In the genomic region with DNA sequence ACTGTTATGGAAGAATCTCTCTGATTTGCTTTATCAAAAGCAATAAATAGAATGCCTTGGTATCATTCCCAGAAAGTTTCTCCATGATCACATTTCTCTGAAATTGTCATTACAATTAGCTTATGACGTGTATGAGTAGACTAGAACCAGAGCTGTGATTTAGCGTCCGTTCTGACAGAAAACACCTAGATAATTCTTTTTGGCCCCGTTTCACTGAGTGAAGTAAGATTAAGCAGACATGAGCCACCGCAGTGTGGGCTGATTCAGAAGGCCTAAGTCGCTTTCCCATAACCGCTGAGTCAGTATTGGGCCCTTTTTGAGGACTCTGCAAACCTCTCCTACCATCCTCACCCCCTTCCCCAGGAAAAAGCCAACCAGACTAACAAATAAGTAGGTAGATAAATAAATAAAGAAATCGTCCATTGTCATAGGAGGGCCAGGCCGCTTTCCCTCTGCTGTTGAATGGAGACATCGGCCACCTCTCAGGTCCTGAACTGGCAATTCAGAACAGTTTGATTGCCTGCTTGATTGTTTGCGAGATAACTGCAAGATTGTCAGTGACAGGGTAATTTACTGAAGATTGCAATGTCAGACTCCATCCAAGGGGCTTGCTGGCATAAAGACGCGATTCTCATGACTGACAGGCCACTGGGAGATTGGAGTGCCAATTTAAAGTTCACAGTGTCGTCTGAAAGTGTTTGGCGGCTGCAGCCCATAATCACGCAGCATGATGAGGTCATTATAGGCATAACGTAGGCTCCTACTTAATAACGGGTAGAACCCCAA, we compare ENCODE assay signal across 23 cellular contexts.
"Had no signal": no experiment of that assay in that cellular context is flagged by ENCODE, and none has a peak within 500 bp of the region (broad histone marks: within the 10 kb centered on the region; RNA-seq: fewer than 3 reads in every experiment).

No MANE protein-coding gene starts in this region.

- H3K9me3 Mint-ChIP-seq: activated CD4-positive, alpha-beta memory T cell treated with anti-CD3 and anti-CD28 coated beads for 36 hours; activated naive CD4-positive, alpha-beta T cell treated with anti-CD3 and anti-CD28 coated beads, Interleukin-2, amount 50 U/mL, for 24 hours; activated T-cell treated with anti-CD3 and anti-CD28 coated beads, Interleukin-2, amount 50 U/mL, for 24 hours; dendritic cell treated with granulocyte-macrophage colony-stimulating factor and Interleukin-4, amounts not matched to agents 40 ng/mL and 50 ng/mL, for 4 days; stimulated activated effector memory CD8-positive, alpha-beta T cell treated with anti-CD3 and anti-CD28 coated beads, Interleukin-12 subunit alpha, Interleukin-12 subunit beta, amount 100 ng/mL, for 72 hours had no signal

- H3K4me1 ChIP-seq: gastrocnemius medialis, prostate gland, upper lobe of right lung had no signal

- DNase-seq: activated CD4-positive, alpha-beta memory T cell treated with anti-CD3 and anti-CD28 coated beads for 36 hours; activated CD4-positive, alpha-beta T cell treated with anti-CD3 and anti-CD28 coated beads for 36 hours; activated CD8-positive, alpha-beta memory T cell treated with anti-CD3 and anti-CD28 coated beads, Interleukin-2, amount 10 ng/mL, durations not matched to agents 7 days and 5 days; activated effector memory CD4-positive, alpha-beta T cell treated with anti-CD3 and anti-CD28 coated beads, Interleukin-2, amount 50 U/mL, for 16 hours; activated T-cell treated with anti-CD3 and anti-CD28 coated beads, Interleukin-2, amount 50 U/mL, for 24 hours; amniotic stem cell; brain microvascular endothelial cell; cerebellar nuclear complex; effector memory CD4-positive, alpha-beta T cell; gastrocnemius medialis; naive thymus-derived CD8-positive, alpha-beta T cell; nucleus accumbens; sigmoid colon; stimulated activated CD4-positive, alpha-beta T cell treated with anti-CD3 and anti-CD28 coated beads, Interleukin-12 subunit alpha, Interleukin-12 subunit beta, amount 100 ng/mL, for 4 hours; stimulated activated CD4-positive, alpha-beta T cell treated with anti-CD3 and anti-CD28 coated beads, Interleukin-2, amount 100 ng/mL, for 24 hours; upper lobe of right lung; WERI-Rb-1 had no signal

- H3K27ac Mint-ChIP-seq: activated CD4-positive, alpha-beta memory T cell treated with anti-CD3 and anti-CD28 coated beads for 36 hours; activated CD4-positive, alpha-beta T cell treated with anti-CD3 and anti-CD28 coated beads for 36 hours; activated CD8-positive, alpha-beta memory T cell treated with anti-CD3 and anti-CD28 coated beads, Interleukin-2, amount 10 ng/mL, durations not matched to agents 7 days and 5 days; activated naive CD4-positive, alpha-beta T cell treated with anti-CD3 and anti-CD28 coated beads, Interleukin-2, amount 50 U/mL, for 24 hours; activated T-cell treated with anti-CD3 and anti-CD28 coated beads, Interleukin-2, amount 50 U/mL, for 24 hours; dendritic cell treated with granulocyte-macrophage colony-stimulating factor and Interleukin-4, amounts not matched to agents 40 ng/mL and 50 ng/mL, for 4 days; naive thymus-derived CD8-positive, alpha-beta T cell; stimulated activated effector memory CD8-positive, alpha-beta T cell treated with anti-CD3 and anti-CD28 coated beads, Interleukin-12 subunit alpha, Interleukin-12 subunit beta, amount 100 ng/mL, for 72 hours had no signal

- H3K27me3 ChIP-seq: brain microvascular endothelial cell, gastrocnemius medialis, sigmoid colon, upper lobe of right lung had no signal

- H3K27ac ChIP-seq: brain microvascular endothelial cell, gastrocnemius medialis, prostate gland, sigmoid colon, thoracic aorta, upper lobe of right lung, WERI-Rb-1 had no signal

- H3K27me3 Mint-ChIP-seq: activated CD8-positive, alpha-beta memory T cell treated with anti-CD3 and anti-CD28 coated beads, Interleukin-2, amount 10 ng/mL, durations not matched to agents 7 days and 5 days; dendritic cell treated with granulocyte-macrophage colony-stimulating factor and Interleukin-4, amounts not matched to agents 40 ng/mL and 50 ng/mL, for 4 days had no signal

- H3K9me3 ChIP-seq: gastrocnemius medialis, prostate gland, sigmoid colon, thoracic aorta, upper lobe of right lung had no signal

- H3K4me3 Mint-ChIP-seq: activated CD4-positive, alpha-beta memory T cell treated with anti-CD3 and anti-CD28 coated beads for 36 hours; activated CD4-positive, alpha-beta T cell treated with anti-CD3 and anti-CD28 coated beads for 36 hours; activated CD8-positive, alpha-beta memory T cell treated with anti-CD3 and anti-CD28 coated beads, Interleukin-2, amount 10 ng/mL, durations not matched to agents 7 days and 5 days; activated naive CD4-positive, alpha-beta T cell treated with anti-CD3 and anti-CD28 coated beads, Interleukin-2, amount 50 U/mL, for 24 hours; activated T-cell treated with anti-CD3 and anti-CD28 coated beads, Interleukin-2, amount 50 U/mL, for 24 hours; dendritic cell treated with granulocyte-macrophage colony-stimulating factor and Interleukin-4, amounts not matched to agents 40 ng/mL and 50 ng/mL, for 4 days; naive thymus-derived CD8-positive, alpha-beta T cell; stimulated activated effector memory CD8-positive, alpha-beta T cell treated with anti-CD3 and anti-CD28 coated beads, Interleukin-12 subunit alpha, Interleukin-12 subunit beta, amount 100 ng/mL, for 72 hours had no signal

- H3K4me1 Mint-ChIP-seq: activated CD4-positive, alpha-beta T cell treated with anti-CD3 and anti-CD28 coated beads for 36 hours; activated CD8-positive, alpha-beta memory T cell treated with anti-CD3 and anti-CD28 coated beads, Interleukin-2, amount 10 ng/mL, durations not matched to agents 7 days and 5 days; activated naive CD4-positive, alpha-beta T cell treated with anti-CD3 and anti-CD28 coated beads, Interleukin-2, amount 50 U/mL, for 24 hours; naive thymus-derived CD8-positive, alpha-beta T cell; stimulated activated effector memory CD8-positive, alpha-beta T cell treated with anti-CD3 and anti-CD28 coated beads, Interleukin-12 subunit alpha, Interleukin-12 subunit beta, amount 100 ng/mL, for 72 hours had no signal

- FAIRE-seq: islet of Langerhans had no signal

- H3K36me3 Mint-ChIP-seq: activated CD4-positive, alpha-beta memory T cell treated with anti-CD3 and anti-CD28 coated beads for 36 hours; activated CD8-positive, alpha-beta memory T cell treated with anti-CD3 and anti-CD28 coated beads, Interleukin-2, amount 10 ng/mL, durations not matched to agents 7 days and 5 days; activated naive CD4-positive, alpha-beta T cell treated with anti-CD3 and anti-CD28 coated beads, Interleukin-2, amount 50 U/mL, for 24 hours; naive thymus-derived CD8-positive, alpha-beta T cell; stimulated activated effector memory CD8-positive, alpha-beta T cell treated with anti-CD3 and anti-CD28 coated beads, Interleukin-12 subunit alpha, Interleukin-12 subunit beta, amount 100 ng/mL, for 72 hours had no signal

- ATAC-seq: activated CD4-positive, alpha-beta T cell treated with anti-CD3 and anti-CD28 coated beads for 36 hours; activated CD8-positive, alpha-beta memory T cell treated with anti-CD3 and anti-CD28 coated beads, Interleukin-2, amount 10 ng/mL, durations not matched to agents 7 days and 5 days; gastrocnemius medialis; naive thymus-derived CD8-positive, alpha-beta T cell; stimulated activated effector memory CD8-positive, alpha-beta T cell treated with anti-CD3 and anti-CD28 coated beads, Interleukin-12 subunit alpha, Interleukin-12 subunit beta, amount 100 ng/mL, for 72 hours; upper lobe of right lung had no signal

- H3K4me3 ChIP-seq: gastrocnemius medialis, prostate gland, sigmoid colon, thoracic aorta, upper lobe of right lung had no signal
